Comparison of ENCODE assay signal across 28 cellular contexts in genomic region chr9:36679710-36680109, GRCh38.
"Had no signal": no experiment of that assay in that cellular context is flagged by ENCODE, and none has a peak within 500 bp of the region (broad histone marks: within the 10 kb centered on the region; RNA-seq: fewer than 3 reads in every experiment).

No MANE protein-coding gene starts in this region.

- H3K9me3 Mint-ChIP-seq: effector memory CD8-positive, alpha-beta T cell had no signal

- H3K4me1 Mint-ChIP-seq: naive B cell had no signal

- H3K36me3 Mint-ChIP-seq: naive B cell had no signal

- H3K4me3 Mint-ChIP-seq: activated CD8-positive, alpha-beta T cell treated with anti-CD3 and anti-CD28 coated beads for 36 hours; activated naive CD4-positive, alpha-beta T cell treated with anti-CD3 and anti-CD28 coated beads for 36 hours; activated naive CD8-positive, alpha-beta T cell treated with anti-CD3 and anti-CD28 coated beads, Interleukin-2, amount 10 ng/mL, durations not matched to agents 7 days and 5 days; effector memory CD8-positive, alpha-beta T cell; naive B cell; stimulated activated memory B cell treated with anti-CD40 and anti-IgM and Interleukin-4, amounts not matched to agents 10 μg/mL and 1 μg/mL and 100 μg/mL, for 72 hours; T-helper 2 cell treated with Interferon-gamma antibody and Interleukin-4, amounts not matched to agents 5 μg/mL and 100 μg/mL, for 36 hours; WTC11 had no signal

- H3K27me3 Mint-ChIP-seq: activated CD8-positive, alpha-beta T cell treated with anti-CD3 and anti-CD28 coated beads for 36 hours; activated naive CD8-positive, alpha-beta T cell treated with anti-CD3 and anti-CD28 coated beads, Interleukin-2, amount 10 ng/mL, durations not matched to agents 7 days and 5 days; effector memory CD8-positive, alpha-beta T cell; naive B cell; stimulated activated memory B cell treated with anti-CD40 and anti-IgM and Interleukin-4, amounts not matched to agents 10 μg/mL and 1 μg/mL and 100 μg/mL, for 72 hours had no signal

- H3K27ac Mint-ChIP-seq: activated CD8-positive, alpha-beta T cell treated with anti-CD3 and anti-CD28 coated beads for 36 hours; activated naive CD4-positive, alpha-beta T cell treated with anti-CD3 and anti-CD28 coated beads for 36 hours; activated naive CD8-positive, alpha-beta T cell treated with anti-CD3 and anti-CD28 coated beads, Interleukin-2, amount 10 ng/mL, durations not matched to agents 7 days and 5 days; effector memory CD8-positive, alpha-beta T cell; naive B cell; stimulated activated memory B cell treated with anti-CD40 and anti-IgM and Interleukin-4, amounts not matched to agents 10 μg/mL and 1 μg/mL and 100 μg/mL, for 72 hours; T-helper 2 cell treated with Interferon-gamma antibody and Interleukin-4, amounts not matched to agents 5 μg/mL and 100 μg/mL, for 36 hours; WTC11 had no signal

- H3K4me3 ChIP-seq: pancreas, prostate gland, tibial nerve had no signal

- DNase-seq: activated CD4-positive, alpha-beta T cell treated with anti-CD3 and anti-CD28 coated beads for 1 hour; activated CD4-positive, alpha-beta T cell treated with anti-CD3 and anti-CD28 coated beads, Interleukin-2, amount 50 U/mL, for 1 hour; activated CD8-positive, alpha-beta T cell treated with anti-CD3 and anti-CD28 coated beads for 36 hours; activated effector memory CD4-positive, alpha-beta T cell treated with anti-CD3 and anti-CD28 coated beads, Interleukin-2, amount 50 U/mL, for 16 hours; activated naive CD4-positive, alpha-beta T cell treated with anti-CD3 and anti-CD28 coated beads for 36 hours; activated naive CD8-positive, alpha-beta T cell treated with anti-CD3 and anti-CD28 coated beads, Interleukin-2, amount 10 ng/mL, durations not matched to agents 7 days and 5 days; amniotic stem cell; caudate nucleus; cortex of kidney; effector memory CD8-positive, alpha-beta T cell; foreskin fibroblast; head of caudate nucleus; hippocampal formation; left cardiac atrium; left ventricle myocardium superior; naive B cell; nucleus accumbens; pancreas; retina; small intestine; stimulated activated CD4-positive, alpha-beta T cell treated with anti-CD3 and anti-CD28 coated beads, Interleukin-4, amount 100 ng/mL, for 4 hours; stimulated activated CD8-positive, alpha-beta memory T cell treated with anti-CD3 and anti-CD28 coated beads, Interleukin-4, amount 100 ng/mL, for 48 hours; T-helper 1 cell had no signal
